14 cellular contexts compared by ENCODE assay signal in genomic region chr1:212774584-212774983, GRCh38. TPM values are rescaled to one million over a fixed set of nuclear protein-coding genes. Genes with fewer than 3 reads are reported as not detected.
DNase-seq lines count a peak whose midpoint lies in the region; FAIRE-seq and TF ChIP-seq lines count a peak whose summit lies in the region.
"Had no signal": no experiment of that assay in that cellular context is flagged by ENCODE, and none has a peak within 500 bp of the region (broad histone marks: within the 10 kb centered on the region; RNA-seq: fewer than 3 reads in every experiment).

No MANE protein-coding gene starts in this region.

- H4K20me1 ChIP-seq in BLaER1 treated with 17β-estradiol and CSF1 and Interleukin-3, amounts not matched to agents 10 nM and 100 nM: no peaks in the 10 kb centered on the region

- peaks cover 9 to 60% (median 38%) of the 10 kb centered on the region in 11 experiments; a peak in 20 of 22 replicates for H3K36me3 ChIP-seq in BLaER1 treated with 17β-estradiol and CSF1 and Interleukin-3, amounts not matched to agents 10 nM and 100 nM
- no peaks in the 10 kb centered on the region for H3K36me3 ChIP-seq in adrenal gland (replicated peaks in 1 of 2)

- H3K4me2 ChIP-seq in BLaER1 treated with 17β-estradiol and CSF1 and Interleukin-3, amounts not matched to agents 10 nM and 100 nM: peak overlapping the region in 6 of 11 experiments; percentile 17 to 70 (median 50); a peak in 10 of 22 replicates

- peak; percentile 92 for FAIRE-seq in H54 (lab: Jason Lieb, UNC)

- WGBS in adrenal gland, 4 donors: 76 to 85% (median 81%) methylated on average over 2 of the region's 2 CpGs

- TF ChIP-seq POLR2A in H54 (IDR thresholded peaks at IDR 0.05; ENCODE audit: low read depth, low read length): no peak
- TF ChIP-seq POLR2A in adrenal gland (IDR thresholded peaks at IDR 0.05): no peak

- no peaks in the 10 kb centered on the region for H3K27me3 ChIP-seq in BLaER1 treated with 17β-estradiol and CSF1 and Interleukin-3, amounts not matched to agents 10 nM and 100 nM
- H3K27me3 ChIP-seq in adrenal gland: no peaks in the 10 kb centered on the region
- H3K27me3 ChIP-seq: MG63, vagina had no signal

- peak overlapping the region in 5 of 11 experiments; percentile 1 to 58 (median 30); a peak in 7 of 22 replicates for H3K27ac ChIP-seq in BLaER1 treated with 17β-estradiol and CSF1 and Interleukin-3, amounts not matched to agents 10 nM and 100 nM
- H3K27ac ChIP-seq in adrenal gland: no peak overlapping the region
- H3K27ac ChIP-seq: epithelial cell of prostate, vagina had no signal

- H3K9ac ChIP-seq in BLaER1 treated with 17β-estradiol and CSF1 and Interleukin-3, amounts not matched to agents 10 nM and 100 nM: no peak overlapping the region

- DNase-seq in H54 (ENCODE audit: insufficient read length, low spot score) (no peak), SKM-1 treated with dmso at 0.1 percent for 144 hours (lab: John Stamatoyannopoulos, UW; ENCODE audit: unreplicated experiment) (peak; percentile 91), fibroblast of pulmonary artery (ENCODE audit: low read depth) (peak; percentile 53), NK-92 (lab: John Stamatoyannopoulos, UW; ENCODE audit: unreplicated experiment) (no peak), hippocampal formation (lab: John Stamatoyannopoulos, UW) (no peak), adrenal gland (no peak), NCI-H187 treated with DMSO at 0.1 percent for 48 hours (lab: John Stamatoyannopoulos, UW) (no peak)
- DNase-seq: CD4-positive, CD25-positive, alpha-beta regulatory T cell; MG63; naive B cell; NCI-H526 treated with DMSO at 0.1 percent for 48 hours had no signal

- TF ChIP-seq CTCF in fibroblast of pulmonary artery (IDR thresholded peaks at IDR 0.05; ENCODE audit: low read length, missing control alignments) (no peak), adrenal gland (IDR thresholded peaks at IDR 0.05) (no peak)

- H3K4me1 ChIP-seq in BLaER1 treated with 17β-estradiol and CSF1 and Interleukin-3, amounts not matched to agents 10 nM and 100 nM: peaks cover 0 to 73% (median 16%) of the 10 kb centered on the region in 10 experiments; a peak in 16 of 20 replicates
- no peaks in the 10 kb centered on the region for H3K4me1 ChIP-seq in adrenal gland (replicated peaks in 1 of 2)
- H3K4me1 ChIP-seq: vagina had no signal

- no peak overlapping the region for H3K4me3 ChIP-seq in BLaER1 treated with 17β-estradiol and CSF1 and Interleukin-3, amounts not matched to agents 10 nM and 100 nM
- H3K4me3 ChIP-seq in fibroblast of pulmonary artery (replicated peaks; ENCODE audit: low read depth, low read length) (no peak overlapping the region), adrenal gland (no peak overlapping the region)
- H3K4me3 ChIP-seq: MG63, vagina had no signal

- intact Hi-C loops in adrenal gland (cut with DNase I): no loop called here

- peaks cover 13 to 32% (median 27%) of the 10 kb centered on the region in 11 experiments for H3K9me3 ChIP-seq in BLaER1 treated with 17β-estradiol and CSF1 and Interleukin-3, amounts not matched to agents 10 nM and 100 nM (replicated peaks in 1 of 11)
- H3K9me3 ChIP-seq in adrenal gland (replicated peaks in 1 of 3): peaks cover 0 to 6% (median 5%) of the 10 kb centered on the region in 3 donors

RNA-seq across cellular contexts. Expression of gene NSL1, which starts 17.0 kb away (rescaled TPM):
- total RNA-seq in adrenal gland: 10 to 100 TPM; 21.8 to 90.9 (median 31.6) TPM
- 10 to 100 TPM; 10.6 to 23.2 (median 17.6) TPM for polyA plus RNA-seq in adrenal gland

RNA-seq across cellular contexts. Expression of gene TATDN3, which starts 17.1 kb away (rescaled TPM):
- total RNA-seq in adrenal gland: 10 to 100 TPM; 10.2 to 37.9 (median 21.7) TPM
- polyA plus RNA-seq in adrenal gland: 10 to 100 TPM; 13.6 to 20.2 (median 19.1) TPM

Comparison
In these comparisons a context has a peak if more than half of its experiments do, and no peak if none do; other contexts are left out.
1. DNase-seq: peak in SKM-1 treated with dmso at 0.1 percent for 144 hours (single experiment) and fibroblast of pulmonary artery (single experiment); none in H54 (single experiment), NK-92 (single experiment), hippocampal formation (0 of 2), adrenal gland (0 of 7) and NCI-H187 treated with DMSO at 0.1 percent for 48 hours (single experiment).